8 cellular contexts compared by ENCODE assay signal in genomic region chr19:18000981-18001836, GRCh38. TPM values are rescaled to one million over a fixed set of nuclear protein-coding genes. Genes with fewer than 3 reads are reported as not detected.
DNase-seq lines count a peak whose midpoint lies in the region; ATAC-seq and TF ChIP-seq lines count a peak whose summit lies in the region.

No MANE protein-coding gene starts in this region.

- H3K4me1 Mint-ChIP-seq in activated CD4-positive, alpha-beta memory T cell treated with anti-CD3 and anti-CD28 coated beads for 36 hours (ENCODE audit: low read depth): peaks cover 22% of the 10 kb centered on the region

- no peaks in the 10 kb centered on the region for H3K27me3 Mint-ChIP-seq in activated CD4-positive, alpha-beta memory T cell treated with anti-CD3 and anti-CD28 coated beads for 36 hours

- intact Hi-C loops in activated CD4-positive, alpha-beta memory T cell treated with anti-CD3 and anti-CD28 coated beads for 36 hours (cut with micrococcal nuclease): loop anchor here (1.0 to 2.0 kb wide), 4 partner anchors 44 to 142 kb away; partner anchors contain the start of gene RPL18A

- H3K36me3 ChIP-seq in lung (ENCODE audit: control insufficient read depth in 2 of 2, insufficient read depth in 2 of 2, low read length in 2 of 2): no peaks in the 10 kb centered on the region

- no peaks in the 10 kb centered on the region for H3K9me3 Mint-ChIP-seq in activated CD4-positive, alpha-beta memory T cell treated with anti-CD3 and anti-CD28 coated beads for 36 hours

- POLR2A ChIA-PET in activated CD4-positive, alpha-beta memory T cell treated with anti-CD3 and anti-CD28 coated beads for 36 hours (lab: Charles Lee): interaction anchor here (0.9 to 2.2 kb wide), 9 partner anchors 20 to 279 kb away, joined by 3 to 12 read pairs (median 4); partner anchors contain the start of gene IL12RB1

- H3K4me3 Mint-ChIP-seq in activated CD4-positive, alpha-beta memory T cell treated with anti-CD3 and anti-CD28 coated beads for 36 hours: peak overlapping the region; percentile 87

- H3K4me3 ChIP-seq in lung: peak overlapping the region; percentile 76

- DNase-seq in NCI-H2081 (lab: John Stamatoyannopoulos, UW) (peak; percentile 69 to 78), NCI-H2081 treated with DMSO at 0.1 percent for 48 hours (lab: John Stamatoyannopoulos, UW) (no peak), NCI-H69 (lab: John Stamatoyannopoulos, UW) (peak; percentile 92), ecto neural progenitor cell (ENCODE audit: low spot score) (peak; percentile 65), lung (ENCODE audit: low spot score) (peak; percentile 88)
- DNase-seq in activated CD4-positive, alpha-beta memory T cell treated with anti-CD3 and anti-CD28 coated beads for 36 hours: peak; percentile 95
- DNase-seq in stimulated activated CD4-positive, alpha-beta T cell treated with anti-CD3 and anti-CD28 coated beads, TNF-alpha, amount 100 ng/mL, for 48 hours (ENCODE audit: low read depth in 3 of 3): peak; percentile 63 to 87 (median 78)

- no peaks in the 10 kb centered on the region for H3K9me3 ChIP-seq in lung (ENCODE audit: control insufficient read depth in 2 of 2, insufficient read depth in 1 of 2, low read length in 1 of 2)

- H3K27me3 ChIP-seq in lung (ENCODE audit: control insufficient read depth, insufficient read depth): no peaks in the 10 kb centered on the region

- TF ChIP-seq CTCF in lung (IDR thresholded peaks at IDR 0.05; ENCODE audit: control extremely low read depth, extremely low read depth): no peak

- 0 to 1% methylated on average over 70 to 104 of the region's 104 CpGs for WGBS in lung, 2 donors

- H3K36me3 Mint-ChIP-seq in activated CD4-positive, alpha-beta memory T cell treated with anti-CD3 and anti-CD28 coated beads for 36 hours: peaks cover 9% of the 10 kb centered on the region

- peaks cover 0 to 2% of the 10 kb centered on the region in 2 donors for H3K4me1 ChIP-seq in lung (ENCODE audit: control insufficient read depth in 2 of 2, insufficient read depth in 2 of 2, low read length in 2 of 2)

- peak; percentile 54 for ATAC-seq in HG03064 (IDR thresholded peaks at IDR 0.05; ENCODE audit: low read depth, unreplicated experiment)
- peak; percentile 86 for ATAC-seq in lung (ENCODE audit: insufficient read depth, low FRiP score)

- H3K27ac Mint-ChIP-seq in activated CD4-positive, alpha-beta memory T cell treated with anti-CD3 and anti-CD28 coated beads for 36 hours: peak overlapping the region; percentile 97

- peak overlapping the region; percentile 45 to 89 for H3K27ac ChIP-seq in lung (ENCODE audit: low read depth in 1 of 2, low read length in 1 of 2)

- CTCF ChIA-PET in activated CD4-positive, alpha-beta memory T cell treated with anti-CD3 and anti-CD28 coated beads for 36 hours (lab: Charles Lee): interaction anchor here (0.9 to 11.2 kb wide), 4 partner anchors 57 to 251 kb away, joined by 3 to 289 read pairs (median 23); partner anchors contain the start of genes CCDC124 and RPL18A

RNA-seq across cellular contexts. Expression of gene ARRDC2, which starts 6.8 kb away (rescaled TPM):
- total RNA-seq in activated CD4-positive, alpha-beta memory T cell treated with anti-CD3 and anti-CD28 coated beads for 36 hours: 10 to 100 TPM; 28.2 to 28.6 TPM
- 10 to 100 TPM; 19.4 to 50.0 TPM for total RNA-seq in lung
- 10 to 100 TPM; 47.6 to 62.2 TPM for polyA plus RNA-seq in lung

RNA-seq across cellular contexts. Expression of gene KCNN1, which starts 34.3 kb away (rescaled TPM):
- total RNA-seq in activated CD4-positive, alpha-beta memory T cell treated with anti-CD3 and anti-CD28 coated beads for 36 hours: under 1 TPM in 1 of 2 experiments, not detected in 1; 0.24 TPM
- total RNA-seq in lung: under 1 TPM in 1 of 2 donors, not detected in 1; 0.60 TPM
- polyA plus RNA-seq in lung: under 1 TPM; 0.14 to 0.19 TPM
